Comparison of ENCODE assay signal across 28 cellular contexts in genomic region chrX:100248894-100249493, GRCh38.
"Had no signal": no experiment of that assay in that cellular context is flagged by ENCODE, and none has a peak within 500 bp of the region (broad histone marks: within the 10 kb centered on the region; RNA-seq: fewer than 3 reads in every experiment).

No MANE protein-coding gene starts in this region.

- FAIRE-seq: keratinocyte, small intestine, urothelium cell line had no signal

- H3K4me1 ChIP-seq: heart right ventricle, left lung, lower lobe of right lung, prostate gland, sigmoid colon, spleen, suprapubic skin, tibial artery, upper lobe of right lung had no signal

- H3K27me3 ChIP-seq: left lung, ovary, sigmoid colon, suprapubic skin, tibial artery, upper lobe of right lung had no signal

- ATAC-seq: heart right ventricle; left cardiac atrium; left lung; lower lobe of right lung; natural killer cell treated with Interleukin-12 subunit alpha and Interleukin-12 subunit beta and Interleukin-15 and Interleukin-18, amount 100 ng/mL, for 72 hours; right cardiac atrium; stimulated activated effector memory CD8-positive, alpha-beta T cell treated with anti-CD3 and anti-CD28 coated beads, Interleukin-12 subunit alpha, Interleukin-12 subunit beta, amount 100 ng/mL, for 72 hours; upper lobe of right lung had no signal

- H3K27ac ChIP-seq: heart right ventricle, left lung, lower lobe of right lung, ovary, prostate gland, sigmoid colon, spleen, suprapubic skin, thoracic aorta, tibial artery, upper lobe of right lung had no signal

- H3K36me3 ChIP-seq: heart right ventricle, left lung, lower lobe of right lung, ovary, prostate gland, sigmoid colon, spleen, suprapubic skin, thoracic aorta, tibial artery, upper lobe of right lung had no signal

- DNase-seq: heart right ventricle; hippocampal formation; kidney glomerular epithelial cell; left cardiac atrium; left lung; lower lobe of right lung; mammary epithelial cell; mesenchymal stem cell; naive B cell; ovary; posterior cingulate gyrus; retina; right cardiac atrium; sigmoid colon; small intestine; spleen; stimulated activated CD4-positive, alpha-beta T cell treated with anti-CD3 and anti-CD28 coated beads, Interleukin-4, amount 100 ng/mL, for 24 hours; stimulated activated naive CD4-positive, alpha-beta T cell; tibial artery; trophoblast cell; upper lobe of right lung had no signal

- H3K9me3 ChIP-seq: left lung, lower lobe of right lung, ovary, prostate gland, sigmoid colon, spleen, suprapubic skin, thoracic aorta, tibial artery, upper lobe of right lung had no signal

- H3K4me3 ChIP-seq: heart right ventricle, left lung, lower lobe of right lung, ovary, prostate gland, sigmoid colon, spleen, suprapubic skin, thoracic aorta, tibial artery, upper lobe of right lung had no signal
